8 cellular contexts compared by ENCODE assay signal in the genomic region with DNA sequence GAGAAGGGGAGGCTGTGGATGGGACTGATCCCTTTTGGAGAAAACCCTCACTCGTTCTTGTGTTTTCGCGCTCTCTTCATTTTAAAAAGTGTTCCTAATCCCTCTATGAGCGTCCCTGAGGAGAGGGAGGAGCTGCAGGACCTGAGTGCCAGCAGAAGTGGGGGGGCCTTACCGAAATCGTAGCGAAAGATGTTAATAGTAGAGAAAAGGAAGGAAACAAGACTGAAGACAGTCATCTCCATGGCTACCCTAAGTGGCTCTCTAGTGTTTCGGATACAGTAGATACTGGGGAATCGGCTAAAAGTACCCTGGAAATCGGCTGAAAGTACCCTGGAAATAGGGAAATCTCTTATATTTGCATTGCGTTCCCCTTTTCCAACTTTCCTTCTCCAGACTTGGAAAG. TPM values are rescaled to one million over a fixed set of nuclear protein-coding genes. Genes with fewer than 3 reads are reported as not detected.
DNase-seq lines count a peak whose midpoint lies in the region; ATAC-seq and TF ChIP-seq lines count a peak whose summit lies in the region.

No MANE protein-coding gene starts in this region.

- ATAC-seq in GM21619 (IDR thresholded peaks at IDR 0.05; ENCODE audit: unreplicated experiment): peak; percentile 16

- H3K4me3 Mint-ChIP-seq in CD4-positive, alpha-beta memory T cell: peak overlapping the region; percentile 89 to 98 (median 96)

- H3K27ac ChIP-seq in CD4-positive, alpha-beta memory T cell (ENCODE audit: low read depth, low read length): peak overlapping the region; percentile 80
- H3K27ac ChIP-seq in dorsolateral prefrontal cortex: peak overlapping the region; percentile 53 to 99 (median 94)

- POLR2A ChIA-PET in CD4-positive, alpha-beta memory T cell (lab: Charles Lee; ENCODE audit: partially characterized antibody): interaction anchor here (0.6 to 3.0 kb wide), 11 partner anchors 8 to 538 kb away, joined by 3 to 37 read pairs (median 3); partner anchors contain the start of genes NUCKS1, RBBP5 and TMCC2

- CTCF ChIA-PET in CD4-positive, alpha-beta memory T cell (lab: Charles Lee; ENCODE audit: partially characterized antibody): interaction anchor here (3.0 kb wide), 1 partner anchor 17 kb away, joined by 12 read pairs; the partner anchor contains the start of gene TMCC2

- H3K36me3 Mint-ChIP-seq in CD4-positive, alpha-beta memory T cell: peaks cover 0 to 11% of the 10 kb centered on the region in 2 donors

- no peaks in the 10 kb centered on the region for H3K27me3 ChIP-seq in CD4-positive, alpha-beta memory T cell (ENCODE audit: insufficient read depth, low read length)
- H3K27me3 ChIP-seq in dorsolateral prefrontal cortex: no peaks in the 10 kb centered on the region
- H3K27me3 ChIP-seq in neuron (ENCODE audit: insufficient read depth, low read length): peaks cover 3% of the 10 kb centered on the region

- TF ChIP-seq CTCF in NB4 (IDR thresholded peaks at IDR 0.05; ENCODE audit: low read depth, low read length) (no peak), dorsolateral prefrontal cortex (IDR thresholded peaks at IDR 0.05 in 54 of 56, conservative IDR thresholded peaks at IDR 0.05 in 2 of 56; ENCODE audit: low read depth in 1 of 56, partially characterized antibody in 56 of 56) (peak in 5 of 56 donors; percentile 1 to 12 (median 2))

- peaks cover 22 to 48% (median 33%) of the 10 kb centered on the region in 4 donors for H3K4me1 Mint-ChIP-seq in CD4-positive, alpha-beta memory T cell

- peak overlapping the region; percentile 95 to 99 (median 96) for H3K27ac Mint-ChIP-seq in CD4-positive, alpha-beta memory T cell

- peaks cover 0 to 2% (median 0%) of the 10 kb centered on the region in 8 donors for H3K9me3 Mint-ChIP-seq in CD4-positive, alpha-beta memory T cell

- H3K9me3 ChIP-seq in CD4-positive, alpha-beta memory T cell (ENCODE audit: control insufficient read depth in 1 of 2, low read length in 2 of 2): no peaks in the 10 kb centered on the region
- no peaks in the 10 kb centered on the region for H3K9me3 ChIP-seq in neuron (ENCODE audit: low read length)

- no peaks in the 10 kb centered on the region for H3K36me3 ChIP-seq in CD4-positive, alpha-beta memory T cell (ENCODE audit: insufficient read depth, low read length)
- no peaks in the 10 kb centered on the region for H3K36me3 ChIP-seq in neuron (ENCODE audit: insufficient read depth, low read length)

- intact Hi-C loops in CD4-positive, alpha-beta memory T cell (cut with micrococcal nuclease): loop anchor here (1.0 to 5.0 kb wide), 4 partner anchors 15 to 420 kb away; partner anchors contain the start of genes ELK4 and TMCC2
- intact Hi-C loops in dorsolateral prefrontal cortex (cut with DNase I): loop anchor here (1.0 to 5.0 kb wide), 5 partner anchors 15 to 90 kb away; partner anchors contain the start of gene TMCC2 (in 2 of the 2)

- no peak for TF ChIP-seq POLR2A in NB4 (IDR thresholded peaks at IDR 0.05; ENCODE audit: extremely low read depth, insufficient read length)

- peaks cover 29% of the 10 kb centered on the region for H3K4me1 ChIP-seq in CD4-positive, alpha-beta memory T cell (ENCODE audit: insufficient read depth, low read length)
- H3K4me1 ChIP-seq in neuron (ENCODE audit: insufficient read depth, low read length): peaks cover 8% of the 10 kb centered on the region

- H2AFZ ChIP-seq in neuron (ENCODE audit: low read depth, low read length): peak overlapping the region; percentile 85

- no peak for DNase-seq in CD4-positive, alpha-beta memory T cell
- DNase-seq in NB4 (ENCODE audit: low read depth) (no peak), dorsolateral prefrontal cortex (no peak), DMS 273 (lab: John Stamatoyannopoulos, UW; ENCODE audit: unreplicated experiment) (no peak), NCI-H510A treated with DMSO at 0.1 percent for 48 hours (lab: John Stamatoyannopoulos, UW) (no peak), NCI-H82 treated with DMSO at 0.1 percent for 48 hours (lab: John Stamatoyannopoulos, UW; ENCODE audit: unreplicated experiment) (no peak)

- H3K27me3 Mint-ChIP-seq in CD4-positive, alpha-beta memory T cell: peaks cover 0 to 5% of the 10 kb centered on the region in 2 donors

- H3K4me3 ChIP-seq in CD4-positive, alpha-beta memory T cell (ENCODE audit: low read length in 2 of 2): peak overlapping the region; percentile 67 to 82
- H3K4me3 ChIP-seq in NB4 (ENCODE audit: low read depth, low read length): peak overlapping the region; percentile 75
- H3K4me3 ChIP-seq in dorsolateral prefrontal cortex: peak overlapping the region; percentile 67 to 100 (median 96)
- H3K4me3 ChIP-seq in neuron (ENCODE audit: low read length): peak overlapping the region; percentile 83

RNA-seq across cellular contexts. Expression of gene DSTYK, which starts 0.3 kb away (rescaled TPM):
- total RNA-seq in CD4-positive, alpha-beta memory T cell: 10 to 100 TPM; 16.4 to 16.6 TPM
- polyA plus RNA-seq in CD4-positive, alpha-beta memory T cell: 1 to 10 TPM; 5.3 to 8.8 TPM
- total RNA-seq in dorsolateral prefrontal cortex: 10 to 100 TPM; 28.0 to 49.3 (median 39.9) TPM

RNA-seq across cellular contexts. Expression of gene TMCC2, which starts 15.9 kb away (rescaled TPM):
- 1 to 10 TPM in 1 of 2 experiments, under 1 TPM in 1; 0.90 to 1.2 TPM for total RNA-seq in CD4-positive, alpha-beta memory T cell
- polyA plus RNA-seq in CD4-positive, alpha-beta memory T cell: under 1 TPM; 0.27 to 0.62 TPM
- total RNA-seq in dorsolateral prefrontal cortex: 100 to 1,000 TPM in 42 of 120 experiments, 10 to 100 TPM in 78; 52.9 to 143 (median 93.9) TPM

Comparison
In these comparisons a context has a peak if more than half of its experiments do, and no peak if none do; other contexts are left out.
1. RNA of gene TMCC2, which starts 15.9 kb away (total RNA-seq): 52.9 to 143 TPM in dorsolateral prefrontal cortex; 0.90 to 1.2 TPM in CD4-positive, alpha-beta memory T cell; every median in the first group is over 10 times any median in the second.
2. Peak in every context shown above with its lines, with median percentiles within 50 percentile points of each other: H3K4me3 ChIP-seq.